ENCODE assay signal across 8 cellular contexts in genomic region chr1:145891587-145892485, GRCh38. TPM values are rescaled to one million over a fixed set of nuclear protein-coding genes. Genes with fewer than 3 reads are reported as not detected.
DNase-seq lines count a peak whose midpoint lies in the region; ATAC-seq and TF ChIP-seq lines count a peak whose summit lies in the region.

No MANE protein-coding gene starts in this region.

- H3K27ac Mint-ChIP-seq in endothelial cell (ENCODE audit: unreplicated experiment) (peak overlapping the region; percentile 99), memory B cell (no peak overlapping the region)

- DNase-seq in COLO668 (lab: John Stamatoyannopoulos, UW; ENCODE audit: unreplicated experiment) (peak; percentile 97), HT-29 (ENCODE audit: low spot score) (peak; percentile 99), NCI-H82 treated with DMSO at 0.1 percent for 48 hours (lab: John Stamatoyannopoulos, UW; ENCODE audit: unreplicated experiment) (peak; percentile 91), endothelial cell (ENCODE audit: low spot score) (peak; percentile 97), memory B cell (ENCODE audit: low spot score in 2 of 2) (peak; percentile 40 to 43)
- peak; percentile 52 for DNase-seq in activated CD8-positive, alpha-beta memory T cell treated with anti-CD3 and anti-CD28 coated beads, Interleukin-2, amount 50 U/mL, for 4 hours
- DNase-seq in stimulated activated CD4-positive, alpha-beta T cell treated with anti-CD3 and anti-CD28 coated beads, TNF-alpha, amount 100 ng/mL, for 4 hours (ENCODE audit: low read depth in 3 of 3) = peak in 2 of 3 experiments; percentile 21 to 26

- peaks cover 40% of the 10 kb centered on the region for H3K4me1 Mint-ChIP-seq in endothelial cell (ENCODE audit: unreplicated experiment)
- no peaks in the 10 kb centered on the region for H3K4me1 Mint-ChIP-seq in memory B cell

- peak; percentile 87 for TF ChIP-seq CTCF in endothelial cell (IDR thresholded peaks at IDR 0.05; ENCODE audit: unreplicated experiment)

- H3K36me3 Mint-ChIP-seq in endothelial cell (ENCODE audit: low read depth, unreplicated experiment) = peaks cover 9% of the 10 kb centered on the region
- no peaks in the 10 kb centered on the region for H3K36me3 Mint-ChIP-seq in memory B cell

- ATAC-seq in memory B cell (ENCODE audit: low read depth) (peak; percentile 61), HG02981 (IDR thresholded peaks at IDR 0.05; ENCODE audit: unreplicated experiment) (no peak)

- peaks cover 2% of the 10 kb centered on the region for H3K27me3 Mint-ChIP-seq in endothelial cell (ENCODE audit: unreplicated experiment)
- no peaks in the 10 kb centered on the region for H3K27me3 Mint-ChIP-seq in memory B cell

- H3K4me3 Mint-ChIP-seq in endothelial cell (ENCODE audit: unreplicated experiment) (peak overlapping the region; percentile 66), memory B cell (no peak overlapping the region)

- no peaks in the 10 kb centered on the region for H3K9me3 Mint-ChIP-seq in endothelial cell (ENCODE audit: unreplicated experiment)
- no peaks in the 10 kb centered on the region for H3K9me3 Mint-ChIP-seq in memory B cell

RNA-seq across cellular contexts. Expression of gene ANKRD35, which starts 6.2 kb away (rescaled TPM):
- 0.29 and 0.46 TPM in 2 replicates for total RNA-seq in HT-29 (2014; rRNA removed; shearing (Covaris generic))
- not detected for total RNA-seq in endothelial cell (ENCODE audit: unreplicated experiment)

RNA-seq across cellular contexts. Expression of gene ITGA10, which starts 18.0 kb away (rescaled TPM):
- total RNA-seq in HT-29 (2014; rRNA removed; shearing (Covaris generic)) = 0.08 and 0.10 TPM in 2 replicates
- 6.1 TPM for total RNA-seq in endothelial cell (ENCODE audit: unreplicated experiment)

RNA-seq across cellular contexts. Expression of gene PEX11B, which starts 26.7 kb away (rescaled TPM):
- total RNA-seq in HT-29 (2014; rRNA removed; shearing (Covaris generic)) = 10.5 and 11.1 TPM in 2 replicates
- total RNA-seq in endothelial cell (ENCODE audit: unreplicated experiment) = 34.0 TPM

RNA-seq across cellular contexts. Expression of gene PIAS3, which starts 33.0 kb away (rescaled TPM):
- 15.8 and 25.2 TPM in 2 replicates for total RNA-seq in HT-29 (2014; rRNA removed; shearing (Covaris generic))
- total RNA-seq in endothelial cell (ENCODE audit: unreplicated experiment) = 38.8 TPM

RNA-seq across cellular contexts. Expression of gene RBM8A, which starts 35.4 kb away (rescaled TPM):
- 88.3 and 93.5 TPM in 2 replicates for total RNA-seq in HT-29 (2014; rRNA removed; shearing (Covaris generic))
- total RNA-seq in endothelial cell (ENCODE audit: unreplicated experiment) = 213 TPM

Comparison
In these comparisons a context has a peak if more than half of its experiments do, and no peak if none do; other contexts are left out.
1. DNase-seq: peak in every context shown above with its lines; median percentile 99 in HT-29; 97 in COLO668; 97 in endothelial cell; 91 in NCI-H82 treated with DMSO at 0.1 percent for 48 hours; 52 in activated CD8-positive, alpha-beta memory T cell treated with anti-CD3 and anti-CD28 coated beads, Interleukin-2, amount 50 U/mL, for 4 hours; 42 in memory B cell; 24 in stimulated activated CD4-positive, alpha-beta T cell treated with anti-CD3 and anti-CD28 coated beads, TNF-alpha, amount 100 ng/mL, for 4 hours.